In genomic region chr1:150558761-150559626, GRCh38 we compare ENCODE assay signal across 1 cellular context.
TF ChIP-seq lines count a peak whose summit lies in the region.

No MANE protein-coding gene starts in this region.

TF ChIP-seq in GM23338, 12 proteins besides CTCF, POLR2A, EP300 and RAD21 (continued from another document):
- TF ChIP-seq, protein P1, sequence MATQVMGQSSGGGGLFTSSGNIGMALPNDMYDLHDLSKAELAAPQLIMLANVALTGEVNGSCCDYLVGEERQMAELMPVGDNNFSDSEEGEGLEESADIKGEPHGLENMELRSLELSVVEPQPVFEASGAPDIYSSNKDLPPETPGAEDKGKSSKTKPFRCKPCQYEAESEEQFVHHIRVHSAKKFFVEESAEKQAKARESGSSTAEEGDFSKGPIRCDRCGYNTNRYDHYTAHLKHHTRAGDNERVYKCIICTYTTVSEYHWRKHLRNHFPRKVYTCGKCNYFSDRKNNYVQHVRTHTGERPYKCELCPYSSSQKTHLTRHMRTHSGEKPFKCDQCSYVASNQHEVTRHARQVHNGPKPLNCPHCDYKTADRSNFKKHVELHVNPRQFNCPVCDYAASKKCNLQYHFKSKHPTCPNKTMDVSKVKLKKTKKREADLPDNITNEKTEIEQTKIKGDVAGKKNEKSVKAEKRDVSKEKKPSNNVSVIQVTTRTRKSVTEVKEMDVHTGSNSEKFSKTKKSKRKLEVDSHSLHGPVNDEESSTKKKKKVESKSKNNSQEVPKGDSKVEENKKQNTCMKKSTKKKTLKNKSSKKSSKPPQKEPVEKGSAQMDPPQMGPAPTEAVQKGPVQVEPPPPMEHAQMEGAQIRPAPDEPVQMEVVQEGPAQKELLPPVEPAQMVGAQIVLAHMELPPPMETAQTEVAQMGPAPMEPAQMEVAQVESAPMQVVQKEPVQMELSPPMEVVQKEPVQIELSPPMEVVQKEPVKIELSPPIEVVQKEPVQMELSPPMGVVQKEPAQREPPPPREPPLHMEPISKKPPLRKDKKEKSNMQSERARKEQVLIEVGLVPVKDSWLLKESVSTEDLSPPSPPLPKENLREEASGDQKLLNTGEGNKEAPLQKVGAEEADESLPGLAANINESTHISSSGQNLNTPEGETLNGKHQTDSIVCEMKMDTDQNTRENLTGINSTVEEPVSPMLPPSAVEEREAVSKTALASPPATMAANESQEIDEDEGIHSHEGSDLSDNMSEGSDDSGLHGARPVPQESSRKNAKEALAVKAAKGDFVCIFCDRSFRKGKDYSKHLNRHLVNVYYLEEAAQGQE (IDR thresholded peaks at IDR 0.05; ENCODE audit: unreplicated experiment), result no peak
- TF ChIP-seq EZH2phosphoT487 (IDR thresholded peaks at IDR 0.05; ENCODE audit: unreplicated experiment), result no peak
TF ChIP-seq in GM23338: peak in this region for 0.
